ENCODE assay signal across 14 cellular contexts in the genomic region with DNA sequence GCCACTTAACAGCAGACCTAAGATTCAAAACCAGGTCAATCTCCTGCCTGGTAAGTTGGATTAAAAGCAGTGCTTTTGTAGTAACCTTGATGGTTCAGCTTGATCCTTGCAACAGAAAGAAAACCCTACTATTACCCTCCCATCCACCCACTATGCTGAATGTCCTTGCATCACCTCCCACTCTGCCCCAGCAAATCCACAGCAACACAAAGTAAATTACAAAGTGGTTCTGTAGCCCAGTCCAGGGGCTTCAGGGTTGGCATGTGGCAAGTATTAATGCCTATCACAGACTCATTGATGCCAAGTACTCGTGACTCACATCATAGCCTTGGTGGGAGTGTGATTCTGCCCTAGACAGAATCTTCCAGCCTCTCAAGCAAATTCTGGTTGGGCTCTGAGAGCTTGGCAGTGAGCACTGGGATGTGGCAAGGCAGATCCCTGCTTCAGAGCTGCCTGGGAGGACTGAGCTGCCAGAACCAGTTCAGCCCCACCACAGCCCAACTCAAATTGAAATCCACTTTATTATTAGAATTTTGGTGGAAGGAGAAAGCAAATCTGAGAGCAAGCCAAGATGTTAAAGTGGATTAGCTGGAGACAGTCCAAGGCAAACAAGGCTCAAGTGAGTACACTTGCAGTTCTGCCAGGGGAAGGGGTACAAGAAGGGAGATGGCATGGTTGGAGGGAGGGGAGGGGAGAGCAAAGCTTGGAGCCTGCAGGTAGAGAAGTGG.
A peak's percentile ranks its signal among the peaks of the same experiment; 100 is the strongest.
DNase-seq lines count a peak whose midpoint lies in the region; ATAC-seq, FAIRE-seq and TF ChIP-seq lines count a peak whose summit lies in the region.
"Had no signal": no experiment of that assay in that cellular context is flagged by ENCODE, and none has a peak within 500 bp of the region (broad histone marks: within the 10 kb centered on the region; RNA-seq: fewer than 3 reads in every experiment).

No MANE protein-coding gene starts in this region.

- ATAC-seq in left ventricle myocardium superior (peak; percentile 93), HG03039 (IDR thresholded peaks at IDR 0.05; ENCODE audit: unreplicated experiment) (no peak)
- ATAC-seq: activated T-cell treated with anti-CD3 and anti-CD28 coated beads, Interleukin-2, amount 50 U/mL, for 4 hours had no signal

- H3K4me1 ChIP-seq in astrocyte (ENCODE audit: insufficient read depth, low read length) (peaks cover 7% of the 10 kb centered on the region), HAP-1 (no peaks in the 10 kb centered on the region)

- peaks cover 1% of the 10 kb centered on the region for H3K4me1 Mint-ChIP-seq in astrocyte (ENCODE audit: low read depth, unreplicated experiment)
- H3K4me1 Mint-ChIP-seq: CD4-positive, CD25-positive, alpha-beta regulatory T cell; naive B cell had no signal

- H3K9ac ChIP-seq in astrocyte (ENCODE audit: low read length) = no peak overlapping the region

- intact Hi-C loops in left ventricle myocardium superior (cut with micrococcal nuclease) = no loop called here

- no peak for TF ChIP-seq CTCF in astrocyte (IDR thresholded peaks at IDR 0.05; ENCODE audit: insufficient read depth, low read depth, low read length)

- H4K20me1 ChIP-seq in astrocyte (ENCODE audit: insufficient read depth, low read length) = no peaks in the 10 kb centered on the region

- H3K9me3 Mint-ChIP-seq in astrocyte (ENCODE audit: unreplicated experiment) = peaks cover 2% of the 10 kb centered on the region
- H3K9me3 Mint-ChIP-seq: activated T-cell treated with anti-CD3 and anti-CD28 coated beads, Interleukin-2, amount 50 U/mL, for 4 hours; stimulated activated naive CD8-positive, alpha-beta T cell treated with anti-CD3 and anti-CD28 coated beads, Interleukin-15, Interleukin-2, amounts not matched to agents 100 ng/mL and 50 ng/mL, for 24 hours had no signal

- peaks cover 13% of the 10 kb centered on the region for H3K27me3 Mint-ChIP-seq in astrocyte (ENCODE audit: low read depth, unreplicated experiment)

- H3K27ac ChIP-seq in astrocyte (ENCODE audit: low read depth, low read length) = no peak overlapping the region

- FAIRE-seq in astrocyte (lab: Jason Lieb, UNC) = no peak

- H3K9me3 ChIP-seq in astrocyte (ENCODE audit: insufficient read depth, low read depth, low read length) (no peaks in the 10 kb centered on the region), HAP-1 (no peaks in the 10 kb centered on the region)

- H2AFZ ChIP-seq in astrocyte (ENCODE audit: low read depth, low read length) = no peak overlapping the region

- DNase-seq in A172 (ENCODE audit: low spot score) (peak; percentile 13), GM04504 (ENCODE audit: low read depth) (peak; percentile 62), astrocyte (ENCODE audit: low read depth) (peak; percentile 74), left ventricle myocardium superior (peak; percentile 46), iPS-NIHi11 (ENCODE audit: low spot score) (no peak), SKM-1 (lab: John Stamatoyannopoulos, UW; ENCODE audit: unreplicated experiment) (no peak), HAP-1 (ENCODE audit: low spot score in 2 of 2) (no peak)
- DNase-seq: activated T-cell treated with anti-CD3 and anti-CD28 coated beads, Interleukin-2, amount 50 U/mL, for 4 hours; CD4-positive, CD25-positive, alpha-beta regulatory T cell; hippocampal formation; naive B cell; stimulated activated CD4-positive, alpha-beta T cell treated with anti-CD3 and anti-CD28 coated beads, Interleukin-15, amount 100 ng/mL, for 24 hours had no signal

- H3K79me2 ChIP-seq in astrocyte (ENCODE audit: insufficient read depth, low read length) = no peaks in the 10 kb centered on the region

- H3K36me3 ChIP-seq in astrocyte (ENCODE audit: insufficient read depth, low read length) = no peaks in the 10 kb centered on the region
- H3K36me3 ChIP-seq in HAP-1 (replicated peaks) = no peaks in the 10 kb centered on the region

- H3K27me3 ChIP-seq in astrocyte (ENCODE audit: insufficient read depth, low read length) (no peaks in the 10 kb centered on the region), HAP-1 (ENCODE audit: low read depth) (peaks cover 41% of the 10 kb centered on the region)

- no peak overlapping the region for H3K27ac Mint-ChIP-seq in astrocyte (ENCODE audit: unreplicated experiment)
- H3K27ac Mint-ChIP-seq: CD4-positive, CD25-positive, alpha-beta regulatory T cell; naive B cell; stimulated activated naive CD8-positive, alpha-beta T cell treated with anti-CD3 and anti-CD28 coated beads, Interleukin-15, Interleukin-2, amounts not matched to agents 100 ng/mL and 50 ng/mL, for 24 hours had no signal

- no peak overlapping the region for H3K4me3 Mint-ChIP-seq in astrocyte (ENCODE audit: unreplicated experiment)
- H3K4me3 Mint-ChIP-seq: activated T-cell treated with anti-CD3 and anti-CD28 coated beads, Interleukin-2, amount 50 U/mL, for 4 hours; CD4-positive, CD25-positive, alpha-beta regulatory T cell; stimulated activated naive CD8-positive, alpha-beta T cell treated with anti-CD3 and anti-CD28 coated beads, Interleukin-15, Interleukin-2, amounts not matched to agents 100 ng/mL and 50 ng/mL, for 24 hours had no signal

- H3K4me2 ChIP-seq in astrocyte (ENCODE audit: low read length) = no peak overlapping the region

- H3K4me3 ChIP-seq in astrocyte (ENCODE audit: insufficient read depth, low read depth, low read length) (no peak overlapping the region), HAP-1 (no peak overlapping the region)

- peaks cover 4% of the 10 kb centered on the region for H3K36me3 Mint-ChIP-seq in astrocyte (ENCODE audit: low read depth, unreplicated experiment)
- H3K36me3 Mint-ChIP-seq: CD4-positive, CD25-positive, alpha-beta regulatory T cell; naive B cell had no signal

- in situ Hi-C loops in HAP-1 (cut with MboI; ENCODE audit: low sequenced_read_pairs) = no loop called here

Comparison
In these comparisons a context has a peak if more than half of its experiments do, and no peak if none do; other contexts are left out.
1. DNase-seq: peak in A172 (single experiment), GM04504 (single experiment), astrocyte (single experiment) and left ventricle myocardium superior (single experiment); none in iPS-NIHi11 (single experiment), SKM-1 (single experiment) and HAP-1 (0 of 2).